In the genomic region with DNA sequence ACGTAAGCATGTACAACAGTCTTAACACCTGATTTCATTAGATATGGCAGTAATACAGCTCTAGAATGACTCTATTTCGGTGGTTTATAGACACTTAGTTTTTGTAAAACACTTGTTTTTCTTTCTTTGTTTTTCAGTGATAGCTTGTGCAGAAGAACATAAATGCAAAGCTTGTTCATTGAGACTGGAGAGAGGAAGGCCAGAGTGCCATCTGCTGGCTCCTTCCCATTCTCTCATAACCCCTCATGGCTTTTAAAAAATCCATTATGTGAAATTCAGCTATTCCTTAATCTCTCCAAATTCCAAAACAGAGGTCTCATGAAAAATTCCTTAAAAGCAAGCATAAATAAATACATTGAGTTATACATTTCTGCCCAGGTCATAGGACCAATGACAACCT, we compare ENCODE assay signal across 10 cellular contexts.
DNase-seq lines count a peak whose midpoint lies in the region; ATAC-seq and TF ChIP-seq lines count a peak whose summit lies in the region.
"Had no signal": no experiment of that assay in that cellular context is flagged by ENCODE, and none has a peak within 500 bp of the region (broad histone marks: within the 10 kb centered on the region; RNA-seq: fewer than 3 reads in every experiment).

No MANE protein-coding gene starts in this region.

- no peaks in the 10 kb centered on the region for H3K4me1 ChIP-seq in Karpas-422 (ENCODE audit: low read length)
- no peaks in the 10 kb centered on the region for H3K4me1 ChIP-seq in lower lobe of right lung

- no peaks in the 10 kb centered on the region for H3K9me2 ChIP-seq in Karpas-422 (replicated peaks; ENCODE audit: insufficient read depth, low read length)

- H3K27ac Mint-ChIP-seq in brain (peak overlapping the region in 2 of 5 experiments; percentile 16 to 58), CD14-positive monocyte (no peak overlapping the region)
- H3K27ac Mint-ChIP-seq: dendritic cell treated with granulocyte-macrophage colony-stimulating factor and Interleukin-4, amounts not matched to agents 40 ng/mL and 50 ng/mL, for 4 days had no signal

- no peak overlapping the region for H3K9ac ChIP-seq in Karpas-422 (ENCODE audit: low read length)

- H3K4me1 Mint-ChIP-seq in brain (peaks cover 8% of the 10 kb centered on the region), CD14-positive monocyte (peaks cover 11% of the 10 kb centered on the region)

- TF ChIP-seq CTCF in brain (conservative IDR thresholded peaks at IDR 0.05) (peak; percentile 71 to 78), lower lobe of right lung (IDR thresholded peaks at IDR 0.05) (peak; percentile 24), CD14-positive monocyte (IDR thresholded peaks at IDR 0.05) (no peak)

- H3K36me3 ChIP-seq in Karpas-422 (ENCODE audit: insufficient read depth, low read length) (no peaks in the 10 kb centered on the region), lower lobe of right lung (no peaks in the 10 kb centered on the region)

- H3K9me3 ChIP-seq in Karpas-422 (ENCODE audit: low read length), result no peaks in the 10 kb centered on the region
- no peaks in the 10 kb centered on the region for H3K9me3 ChIP-seq in lower lobe of right lung

- H3K27me3 Mint-ChIP-seq in brain (peaks cover 2% of the 10 kb centered on the region), CD14-positive monocyte (ENCODE audit: low read depth in 3 of 3) (peaks cover 0 to 3% (median 2%) of the 10 kb centered on the region in 3 donors)
- H3K27me3 Mint-ChIP-seq: dendritic cell treated with granulocyte-macrophage colony-stimulating factor and Interleukin-4, amounts not matched to agents 40 ng/mL and 50 ng/mL, for 4 days had no signal

- H3K9me3 Mint-ChIP-seq in brain (no peaks in the 10 kb centered on the region), CD14-positive monocyte (no peaks in the 10 kb centered on the region)
- H3K9me3 Mint-ChIP-seq: dendritic cell treated with granulocyte-macrophage colony-stimulating factor and Interleukin-4, amounts not matched to agents 40 ng/mL and 50 ng/mL, for 4 days had no signal

- no peak overlapping the region for H2AFZ ChIP-seq in Karpas-422 (ENCODE audit: low read length)

- no peaks in the 10 kb centered on the region for H4K20me1 ChIP-seq in Karpas-422 (ENCODE audit: insufficient read depth, low read depth, low read length)

- intact Hi-C loops in lower lobe of right lung (cut with DNase I), result no loop called here
- intact Hi-C loops in CD14-positive monocyte (cut with micrococcal nuclease), result no loop called here

- no peak for ATAC-seq in lower lobe of right lung
- ATAC-seq in activated CD4-positive, CD25-positive, alpha-beta regulatory T cell treated with anti-CD3 and anti-CD28 coated beads, Interleukin-2, amount 50 U/mL, for 24 hours, result no peak

- no peaks in the 10 kb centered on the region for H3K27me3 ChIP-seq in Karpas-422 (ENCODE audit: low read length)
- no peaks in the 10 kb centered on the region for H3K27me3 ChIP-seq in lower lobe of right lung (ENCODE audit: low read depth)

- H3K4me3 Mint-ChIP-seq in brain (no peak overlapping the region), CD14-positive monocyte (no peak overlapping the region)
- H3K4me3 Mint-ChIP-seq: dendritic cell treated with granulocyte-macrophage colony-stimulating factor and Interleukin-4, amounts not matched to agents 40 ng/mL and 50 ng/mL, for 4 days had no signal

- H3K4me3 ChIP-seq in Karpas-422 (ENCODE audit: low read length) (no peak overlapping the region), lower lobe of right lung (no peak overlapping the region)

- no peak overlapping the region for H3K27ac ChIP-seq in Karpas-422 (ENCODE audit: low read length)
- H3K27ac ChIP-seq in lower lobe of right lung, result no peak overlapping the region

- H3K79me2 ChIP-seq in Karpas-422 (ENCODE audit: low read length), result no peaks in the 10 kb centered on the region

- DNase-seq in COLO829 (ENCODE audit: low spot score), result peak; percentile 14
- DNase-seq in Karpas-422, result peak; percentile 48
- DNase-seq in lower lobe of right lung, result no peak
- DNase-seq in cerebellar nuclear complex (lab: John Stamatoyannopoulos, UW), result no peak
- no peak for DNase-seq in CD14-positive monocyte (ENCODE audit: low spot score)
- no peak for DNase-seq in CD1c-positive myeloid dendritic cell (ENCODE audit: extremely low spot score)
- DNase-seq: occipital lobe had no signal

- no peak overlapping the region for H3K4me2 ChIP-seq in Karpas-422 (ENCODE audit: low read depth, low read length, poor library complexity, severe bottlenecking)

- no peaks in the 10 kb centered on the region for H3K36me3 Mint-ChIP-seq in brain
- H3K36me3 Mint-ChIP-seq in CD14-positive monocyte, result no peaks in the 10 kb centered on the region

Comparison
In these comparisons a context has a peak if more than half of its experiments do, and no peak if none do; other contexts are left out.
1. DNase-seq: peak in COLO829 (single experiment) and Karpas-422 (single experiment); none in lower lobe of right lung (single experiment), cerebellar nuclear complex (0 of 2), CD14-positive monocyte (single experiment) and CD1c-positive myeloid dendritic cell (single experiment).